17 cellular contexts compared by ENCODE assay signal in the genomic region with DNA sequence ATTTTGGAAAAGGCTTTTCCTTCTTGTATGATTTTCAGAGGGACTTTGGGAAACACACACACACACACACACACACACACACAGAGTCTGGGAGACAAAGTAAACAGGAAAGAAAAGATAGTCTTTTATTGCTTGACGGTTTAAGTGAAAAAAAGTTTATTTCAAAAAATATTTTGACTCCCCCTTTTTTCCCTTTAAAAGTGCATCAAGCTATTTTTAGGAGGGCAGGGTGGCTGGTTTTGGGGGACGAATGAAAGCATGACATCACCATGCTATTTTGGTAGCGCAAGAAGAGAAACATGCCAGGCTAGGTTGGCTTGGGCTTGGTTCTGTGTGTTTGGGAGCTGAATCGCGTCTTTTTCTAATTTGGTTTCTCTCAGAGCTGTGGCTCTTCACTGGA.
DNase-seq lines count a peak whose midpoint lies in the region; ATAC-seq and TF ChIP-seq lines count a peak whose summit lies in the region.
"Had no signal": no experiment of that assay in that cellular context is flagged by ENCODE, and none has a peak within 500 bp of the region (broad histone marks: within the 10 kb centered on the region; RNA-seq: fewer than 3 reads in every experiment).

No MANE protein-coding gene starts in this region.

- H3K36me3 Mint-ChIP-seq in nephron progenitor cell (ENCODE audit: low read depth), result no peaks in the 10 kb centered on the region

- ATAC-seq in HG02678 (IDR thresholded peaks at IDR 0.05; ENCODE audit: unreplicated experiment), result no peak

- H3K27ac ChIP-seq in ascending aorta (peak overlapping the region; percentile 84 to 89), left ventricle myocardium inferior (replicated peaks) (peak overlapping the region; percentile 85), urinary bladder (ENCODE audit: low read depth) (peak overlapping the region; percentile 68)
- H3K27ac ChIP-seq: brain microvascular endothelial cell, GM23248, PC-9 had no signal

- peak overlapping the region; percentile 33 for H3K4me3 Mint-ChIP-seq in nephron progenitor cell
- H3K4me3 Mint-ChIP-seq: activated naive CD4-positive, alpha-beta T cell treated with anti-CD3 and anti-CD28 coated beads for 36 hours had no signal

- H3K4me1 Mint-ChIP-seq in nephron progenitor cell, result peaks cover 65% of the 10 kb centered on the region

- H3K36me3 ChIP-seq in ascending aorta (no peaks in the 10 kb centered on the region), left ventricle myocardium inferior (no peaks in the 10 kb centered on the region), urinary bladder (ENCODE audit: insufficient read depth) (no peaks in the 10 kb centered on the region)
- H3K36me3 ChIP-seq: brain microvascular endothelial cell had no signal

- peaks cover 3% of the 10 kb centered on the region for H3K27me3 Mint-ChIP-seq in nephron progenitor cell (ENCODE audit: low read depth, poor library complexity)

- peak overlapping the region; percentile 97 for H3K27ac Mint-ChIP-seq in nephron progenitor cell
- H3K27ac Mint-ChIP-seq: activated naive CD4-positive, alpha-beta T cell treated with anti-CD3 and anti-CD28 coated beads for 36 hours had no signal

- no peaks in the 10 kb centered on the region for H3K9me3 ChIP-seq in ascending aorta
- H3K9me3 ChIP-seq in left ventricle myocardium inferior (replicated peaks), result no peaks in the 10 kb centered on the region

- intact Hi-C loops in ascending aorta (cut with DNase I) (loop anchor here (5.0 kb wide), 4 partner anchors 36 to 129 kb away; partner anchors contain the start of gene BAMBI), left ventricle myocardium inferior (cut with micrococcal nuclease) (no loop called here)

- peak overlapping the region in 1 of 2 donors; percentile 47 for H3K4me3 ChIP-seq in ascending aorta
- peak overlapping the region; percentile 43 for H3K4me3 ChIP-seq in left ventricle myocardium inferior
- no peak overlapping the region for H3K4me3 ChIP-seq in urinary bladder (ENCODE audit: low read depth, low read length)
- H3K4me3 ChIP-seq: GM23248, PC-9 had no signal

- DNase-seq in ascending aorta (ENCODE audit: low spot score in 2 of 2) (peak in 1 of 2 donors; percentile 70), left ventricle myocardium inferior (no peak), nephron progenitor cell (no peak), OCI-M1 (lab: John Stamatoyannopoulos, UW) (no peak), NCI-H69 (lab: John Stamatoyannopoulos, UW) (no peak)
- DNase-seq in stimulated activated naive CD4-positive, alpha-beta T cell (lab: John Stamatoyannopoulos, UW), result no peak
- DNase-seq: activated naive CD4-positive, alpha-beta T cell treated with anti-CD3 and anti-CD28 coated beads for 36 hours; brain microvascular endothelial cell; DMS53; GM23248; KG1; mammary epithelial cell; NCI-H1694; NCI-H510A; PC-9 had no signal

- WGBS in urinary bladder, result 21% methylated on average over 5 of the region's 5 CpGs

- peaks cover 3 to 25% of the 10 kb centered on the region in 2 donors for H3K4me1 ChIP-seq in ascending aorta
- H3K4me1 ChIP-seq in left ventricle myocardium inferior, result peaks cover 30% of the 10 kb centered on the region
- peaks cover 1% of the 10 kb centered on the region for H3K4me1 ChIP-seq in urinary bladder (ENCODE audit: insufficient read depth)

- TF ChIP-seq CTCF in ascending aorta (IDR thresholded peaks at IDR 0.05) (no peak), left ventricle myocardium inferior (IDR thresholded peaks at IDR 0.05; ENCODE audit: borderline replicate concordance) (no peak), nephron progenitor cell (IDR thresholded peaks at IDR 0.05) (no peak)

- H3K9me3 Mint-ChIP-seq in nephron progenitor cell, result no peaks in the 10 kb centered on the region
- H3K9me3 Mint-ChIP-seq: activated naive CD4-positive, alpha-beta T cell treated with anti-CD3 and anti-CD28 coated beads for 36 hours had no signal

- H3K27me3 ChIP-seq in ascending aorta (no peaks in the 10 kb centered on the region), left ventricle myocardium inferior (ENCODE audit: low read depth) (no peaks in the 10 kb centered on the region)
- H3K27me3 ChIP-seq: brain microvascular endothelial cell had no signal
